ENCODE assay signal across 8 cellular contexts in the genomic region with DNA sequence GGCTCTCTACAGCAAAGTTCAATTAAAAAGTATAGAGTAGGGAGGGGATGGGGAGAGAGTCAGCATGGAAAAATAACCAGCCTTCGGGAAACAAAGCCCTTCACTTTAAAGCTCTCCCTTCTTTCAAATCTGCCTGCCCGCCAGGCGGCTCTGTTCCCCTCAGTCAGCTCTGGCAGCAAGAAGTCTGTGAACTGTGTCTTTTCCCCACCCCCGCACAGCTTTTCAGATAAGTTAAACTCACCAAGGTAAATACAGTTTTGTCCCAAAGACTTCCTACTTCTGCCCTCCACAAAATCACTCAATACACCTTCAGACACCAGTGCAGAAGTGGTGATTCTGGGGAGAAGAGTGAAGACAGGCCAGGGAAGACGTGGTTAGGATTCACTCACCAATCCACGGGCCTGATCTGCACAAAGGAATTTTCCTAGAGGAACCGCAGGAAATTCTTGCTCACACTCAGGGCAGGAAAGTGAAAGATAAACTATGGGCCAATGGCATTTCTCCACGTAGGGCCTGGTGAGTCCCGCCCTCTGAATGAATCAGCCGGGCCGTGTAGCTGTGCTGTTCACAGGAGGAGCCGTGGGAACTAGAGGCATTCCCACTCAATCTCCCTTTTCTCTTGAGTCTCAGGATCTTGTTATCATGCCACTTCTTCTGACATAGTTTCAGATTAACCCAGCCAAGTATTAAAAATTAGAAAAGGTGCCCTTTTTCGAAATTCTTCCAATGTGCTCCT. TPM values are rescaled to one million over a fixed set of nuclear protein-coding genes. Genes with fewer than 3 reads are reported as not detected.
A peak's percentile ranks its signal among the peaks of the same experiment; 100 is the strongest.
DNase-seq lines count a peak whose midpoint lies in the region; ATAC-seq and TF ChIP-seq lines count a peak whose summit lies in the region.

A gene with protein sequence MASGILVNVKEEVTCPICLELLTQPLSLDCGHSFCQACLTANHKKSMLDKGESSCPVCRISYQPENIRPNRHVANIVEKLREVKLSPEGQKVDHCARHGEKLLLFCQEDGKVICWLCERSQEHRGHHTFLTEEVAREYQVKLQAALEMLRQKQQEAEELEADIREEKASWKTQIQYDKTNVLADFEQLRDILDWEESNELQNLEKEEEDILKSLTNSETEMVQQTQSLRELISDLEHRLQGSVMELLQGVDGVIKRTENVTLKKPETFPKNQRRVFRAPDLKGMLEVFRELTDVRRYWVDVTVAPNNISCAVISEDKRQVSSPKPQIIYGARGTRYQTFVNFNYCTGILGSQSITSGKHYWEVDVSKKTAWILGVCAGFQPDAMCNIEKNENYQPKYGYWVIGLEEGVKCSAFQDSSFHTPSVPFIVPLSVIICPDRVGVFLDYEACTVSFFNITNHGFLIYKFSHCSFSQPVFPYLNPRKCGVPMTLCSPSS (minus strand): TSS at position 448 of the 736 bp plus-strand sequence. CDS start 4,897 bp downstream, outside the sequence.

- peak within 1 kb of the TSS; percentile 97 to 100 (median 99) for H3K27ac Mint-ChIP-seq in CD14-positive monocyte

- H3K4me3 Mint-ChIP-seq in CD14-positive monocyte, result peak within 1 kb of the TSS; percentile 92 to 95

- peaks cover 16% of the 10 kb centered on the region for H3K4me1 ChIP-seq in adipocyte (ENCODE audit: control insufficient read depth, insufficient read depth, low read length)
- H3K4me1 ChIP-seq in heart left ventricle, result peaks cover 0 to 31% (median 17%) of the 10 kb centered on the region in 12 donors
- H3K4me1 ChIP-seq in upper lobe of right lung, result peaks cover 15% of the 10 kb centered on the region

- ATAC-seq in GM19372 (IDR thresholded peaks at IDR 0.05; ENCODE audit: low read depth, unreplicated experiment), result peak; percentile 70
- ATAC-seq in HG03558 (IDR thresholded peaks at IDR 0.05; ENCODE audit: extremely low read depth, unreplicated experiment), result peak; percentile 43
- ATAC-seq in heart left ventricle, result peak; percentile 97 to 99 (median 98)
- peak; percentile 95 for ATAC-seq in upper lobe of right lung

- peaks cover 29% of the 10 kb centered on the region for H3K4me1 Mint-ChIP-seq in CD14-positive monocyte

- TF ChIP-seq CTCF in CD14-positive monocyte (IDR thresholded peaks at IDR 0.05) (peak; percentile 55), heart left ventricle (IDR thresholded peaks at IDR 0.05) (peak; percentile 35 to 74 (median 54)), upper lobe of right lung (IDR thresholded peaks at IDR 0.05) (peak; percentile 55)

- no peaks in the 10 kb centered on the region for H3K27me3 ChIP-seq in adipocyte (replicated peaks; ENCODE audit: control insufficient read depth, insufficient read depth, low read length)
- no peaks in the 10 kb centered on the region for H3K27me3 ChIP-seq in heart left ventricle
- no peaks in the 10 kb centered on the region for H3K27me3 ChIP-seq in upper lobe of right lung

- peak; percentile 83 for DNase-seq in CD14-positive monocyte (ENCODE audit: low spot score)
- DNase-seq in SW480 (ENCODE audit: low spot score), result peak; percentile 88
- DNase-seq in adipocyte (ENCODE audit: low read depth), result peak; percentile 99
- peak; percentile 87 to 91 (median 89) for DNase-seq in heart left ventricle
- peak; percentile 94 for DNase-seq in posterior vena cava (ENCODE audit: low spot score)
- DNase-seq in upper lobe of right lung, result peak; percentile 88

- H3K36me3 ChIP-seq in adipocyte (ENCODE audit: control insufficient read depth, insufficient read depth, low read length, severe bottlenecking) (peaks cover under 1% of the 10 kb centered on the region), heart left ventricle (peaks cover 0 to 12% (median 1%) of the 10 kb centered on the region in 9 donors), upper lobe of right lung (peaks cover 5% of the 10 kb centered on the region)

- H3K27ac ChIP-seq in heart left ventricle (peak within 1 kb of the TSS; percentile 74 to 96 (median 86)), upper lobe of right lung (peak within 1 kb of the TSS; percentile 83)

- H3K9me3 Mint-ChIP-seq in CD14-positive monocyte, result peaks cover 0 to 2% (median 0%) of the 10 kb centered on the region in 7 donors

- WGBS in heart left ventricle, 4 donors, result 2 to 6% (median 3%) methylated on average over 13 of the region's 13 CpGs

- peak within 1 kb of the TSS; percentile 90 for H3K9ac ChIP-seq in adipocyte (ENCODE audit: low read length)

- peak in 1 of 2 donors; percentile 88 for TF ChIP-seq POLR2A in heart left ventricle (IDR thresholded peaks at IDR 0.05)

- intact Hi-C loops in CD14-positive monocyte (cut with micrococcal nuclease) (loop anchor here (5.0 kb wide), 2 partner anchors 62 to 133 kb away; no protein-coding TSS in a partner anchor), heart left ventricle (cut with DNase I) (loop anchor here in 5 of 10 donors (1.0 to 10.0 kb wide), 4 partner anchors 57 to 123 kb away; a partner anchor contains a TSS), posterior vena cava (cut with DNase I) (loop anchor here (10.0 kb wide), 1 partner anchor 60 kb away; a partner anchor contains a TSS), upper lobe of right lung (cut with DNase I) (no loop called here)

- H3K36me3 Mint-ChIP-seq in CD14-positive monocyte, result peaks cover 13 to 22% of the 10 kb centered on the region in 2 donors

- H3K4me3 ChIP-seq in adipocyte (ENCODE audit: low read length), result peak within 1 kb of the TSS; percentile 89
- peak within 1 kb of the TSS; percentile 25 to 68 (median 52) for H3K4me3 ChIP-seq in heart left ventricle
- H3K4me3 ChIP-seq in upper lobe of right lung, result peak within 1 kb of the TSS; percentile 68

- H3K9me3 ChIP-seq in adipocyte (ENCODE audit: control insufficient read depth, low read length) (no peaks in the 10 kb centered on the region), heart left ventricle (no peaks in the 10 kb centered on the region), upper lobe of right lung (no peaks in the 10 kb centered on the region)

- no peaks in the 10 kb centered on the region for H3K27me3 Mint-ChIP-seq in CD14-positive monocyte (ENCODE audit: low read depth in 3 of 3)

RNA-seq across cellular contexts. Expression of the gene that starts here (rescaled TPM):
- polyA plus RNA-seq in CD14-positive monocyte, result 10 to 100 TPM in 1 of 2 donors, 1 to 10 TPM in 1; 9.4 to 10.6 TPM
- 10 to 100 TPM in 2 of 9 donors, 1 to 10 TPM in 7; 7.5 to 15.9 (median 8.9) TPM for total RNA-seq in heart left ventricle
- polyA plus RNA-seq in heart left ventricle, result 1 to 10 TPM; 4.7 to 8.2 TPM
- 10 to 100 TPM; 18.1 to 20.2 TPM for total RNA-seq in posterior vena cava
- total RNA-seq in upper lobe of right lung, result 44.4 TPM

Comparison
In these comparisons a context has a peak if more than half of its experiments do, and no peak if none do; other contexts are left out.
1. Peak in every context shown above with its lines: DNase-seq, ATAC-seq, H3K4me3 ChIP-seq and H3K27ac ChIP-seq.
2. ATAC-seq: peak in every context shown above with its lines; median percentile 98 in heart left ventricle; 95 in upper lobe of right lung; 70 in GM19372; 43 in HG03558.